In genomic region chr3:97360804-97361203, GRCh38 we compare ENCODE assay signal across 16 cellular contexts.
A peak's percentile ranks its signal among the peaks of the same experiment; 100 is the strongest.
DNase-seq lines count a peak whose midpoint lies in the region; ATAC-seq and TF ChIP-seq lines count a peak whose summit lies in the region.
"Had no signal": no experiment of that assay in that cellular context is flagged by ENCODE, and none has a peak within 500 bp of the region (broad histone marks: within the 10 kb centered on the region; RNA-seq: fewer than 3 reads in every experiment).

No MANE protein-coding gene starts in this region.

- no peaks in the 10 kb centered on the region for H3K27me3 Mint-ChIP-seq in WTC11 (ENCODE audit: low read depth)
- H3K27me3 Mint-ChIP-seq: CD4-positive, alpha-beta memory T cell had no signal

- H3K27me3 ChIP-seq in HUES48 (ENCODE audit: control insufficient read depth, insufficient read depth, low read length) (no peaks in the 10 kb centered on the region), HAP-1 (ENCODE audit: low read depth) (no peaks in the 10 kb centered on the region)

- H3K4me3 Mint-ChIP-seq in WTC11 = no peak overlapping the region
- H3K4me3 Mint-ChIP-seq: CD4-positive, alpha-beta memory T cell had no signal

- peaks cover 18% of the 10 kb centered on the region for H3K4me1 Mint-ChIP-seq in WTC11
- H3K4me1 Mint-ChIP-seq: CD4-positive, alpha-beta memory T cell had no signal

- H3K27ac Mint-ChIP-seq in WTC11 = no peak overlapping the region

- H3K4me3 ChIP-seq in HUES48 (ENCODE audit: low read depth, low read length) (no peak overlapping the region), HAP-1 (no peak overlapping the region)
- H3K4me3 ChIP-seq: GM12878, GM23248 had no signal

- H3K9me3 ChIP-seq in HUES48 (ENCODE audit: control insufficient read depth, insufficient read depth, low read length) = no peaks in the 10 kb centered on the region
- H3K9me3 ChIP-seq in HAP-1 = no peaks in the 10 kb centered on the region; the same call in 1 of the 2 replicates

- TF ChIP-seq CTCF in WTC11 (IDR thresholded peaks at IDR 0.05) = no peak

- peaks cover 17% of the 10 kb centered on the region for H3K4me1 ChIP-seq in HUES48 (ENCODE audit: control insufficient read depth, insufficient read depth, low read length)
- no peaks in the 10 kb centered on the region for H3K4me1 ChIP-seq in HAP-1

- no peaks in the 10 kb centered on the region for H3K9me3 Mint-ChIP-seq in WTC11

- ATAC-seq in WTC11 (peak; percentile 63), HG03457 (IDR thresholded peaks at IDR 0.05; ENCODE audit: unreplicated experiment) (no peak)
- ATAC-seq: GM12878, HCT116 had no signal

- CTCF ChIA-PET in WTC11 (lab: Charles Lee) = no interaction called here

- in situ Hi-C loops in HAP-1 (cut with MboI; ENCODE audit: low sequenced_read_pairs) = no loop called here

- no peaks in the 10 kb centered on the region for H3K36me3 ChIP-seq in HUES48 (ENCODE audit: control insufficient read depth, insufficient read depth, low read length)
- no peaks in the 10 kb centered on the region for H3K36me3 ChIP-seq in HAP-1 (replicated peaks)

- DNase-seq in WTC11 (ENCODE audit: low spot score) (no peak), iPS DF 19.7 (ENCODE audit: low read depth, low spot score) (peak; percentile 3), GDM1 (lab: John Stamatoyannopoulos, UW) (no peak), HAP-1 (ENCODE audit: low spot score in 2 of 2) (no peak), hippocampal formation (lab: John Stamatoyannopoulos, UW) (no peak)
- DNase-seq: C1 segment of cervical spinal cord; Calu3; CD4-positive, alpha-beta memory T cell; COR-L47; DMS53; DMS79 treated with DMSO at 0.1 percent for 48 hours; GM23248 had no signal

- no peaks in the 10 kb centered on the region for H3K36me3 Mint-ChIP-seq in WTC11
- H3K36me3 Mint-ChIP-seq: CD4-positive, alpha-beta memory T cell had no signal

- POLR2A ChIA-PET in WTC11 (lab: Charles Lee) = interaction anchor here (0.8 kb wide), 1 partner anchor 24 kb away, joined by 3 read pairs; no protein-coding TSS in a partner anchor

- H3K9ac ChIP-seq in HUES48 (ENCODE audit: low read depth, low read length) = no peak overlapping the region
- H3K9ac ChIP-seq: GM23248 had no signal

- peak overlapping the region; percentile 45 for H3K27ac ChIP-seq in HUES48 (ENCODE audit: low read depth, low read length)
- H3K27ac ChIP-seq: GM23248 had no signal

TF ChIP-seq in WTC11, 78 proteins besides CTCF, POLR2A, EP300 and RAD21:
- no peak for TF ChIP-seq SOX15 (CRISPR knock-in tag; IDR thresholded peaks at IDR 0.05)
- TF ChIP-seq ZBTB43 (CRISPR knock-in tag; IDR thresholded peaks at IDR 0.05) = no peak
- TF ChIP-seq ZNF671 (CRISPR knock-in tag; IDR thresholded peaks at IDR 0.05) = no peak
- no peak for TF ChIP-seq EMX1 (CRISPR knock-in tag; IDR thresholded peaks at IDR 0.05)
- no peak for TF ChIP-seq IRF1 (CRISPR knock-in tag; IDR thresholded peaks at IDR 0.05)
- TF ChIP-seq RORB (CRISPR knock-in tag; IDR thresholded peaks at IDR 0.05) = no peak
- no peak for TF ChIP-seq FOXJ3 (CRISPR knock-in tag; IDR thresholded peaks at IDR 0.05; ENCODE audit: borderline replicate concordance)
- no peak for TF ChIP-seq ESRRA (CRISPR knock-in tag; IDR thresholded peaks at IDR 0.05; ENCODE audit: borderline replicate concordance)
- TF ChIP-seq PREB (CRISPR knock-in tag; IDR thresholded peaks at IDR 0.05; ENCODE audit: borderline replicate concordance) = no peak
- TF ChIP-seq JAZF1 (CRISPR knock-in tag; IDR thresholded peaks at IDR 0.05) = no peak
- no peak for TF ChIP-seq NR2C2 (CRISPR knock-in tag; IDR thresholded peaks at IDR 0.05)
- TF ChIP-seq CDX4 (CRISPR knock-in tag; IDR thresholded peaks at IDR 0.05; ENCODE audit: borderline replicate concordance) = no peak
- no peak for TF ChIP-seq TEAD4 (CRISPR knock-in tag; IDR thresholded peaks at IDR 0.05)
- TF ChIP-seq USF1 (CRISPR knock-in tag; IDR thresholded peaks at IDR 0.05) = no peak
- no peak for TF ChIP-seq E2F5 (CRISPR knock-in tag; IDR thresholded peaks at IDR 0.05)
- TF ChIP-seq ZNF219 (CRISPR knock-in tag; IDR thresholded peaks at IDR 0.05; ENCODE audit: borderline replicate concordance) = no peak
